ENCODE assay signal across 24 cellular contexts in genomic region chr12:109567296-109567695, GRCh38.
"Had no signal": no experiment of that assay in that cellular context is flagged by ENCODE, and none has a peak within 500 bp of the region (broad histone marks: within the 10 kb centered on the region; RNA-seq: fewer than 3 reads in every experiment).

No MANE protein-coding gene starts in this region.

- H3K4me3 ChIP-seq: hepatocyte, lower lobe of right lung, right atrium auricular region, skin epidermis, stomach, testis, thyroid gland, transverse colon, upper lobe of left lung, vagina had no signal

- ATAC-seq: left ventricle myocardium superior; lower lobe of right lung; naive thymus-derived CD8-positive, alpha-beta T cell; sciatic nerve; stimulated activated naive B cell treated with anti-CD40 and anti-IgM and Interleukin-4, amounts not matched to agents 10 μg/mL and 1 μg/mL and 100 μg/mL, for 72 hours; stimulated activated naive CD8-positive, alpha-beta T cell treated with anti-CD3 and anti-CD28 coated beads, Interleukin-15, Interleukin-2, amounts not matched to agents 100 U/mL and 50 U/mL, for 24 hours had no signal

- H3K27ac ChIP-seq: hepatocyte, lower lobe of right lung, parathyroid adenoma, right atrium auricular region, skin epidermis, stomach, testis, thyroid gland, transverse colon, upper lobe of left lung, vagina had no signal

- DNase-seq: islet precursor cell; left ventricle myocardium superior; lower lobe of right lung; mammary epithelial cell; mesenchymal stem cell; naive thymus-derived CD8-positive, alpha-beta T cell; nucleus accumbens; stimulated activated CD4-positive, alpha-beta T cell treated with anti-CD3 and anti-CD28 coated beads, Interleukin-12 subunit alpha, Interleukin-12 subunit beta, amount 100 ng/mL, for 4 hours; stimulated activated CD4-positive, alpha-beta T cell treated with anti-CD3 and anti-CD28 coated beads, Interleukin-15, amount 100 ng/mL, for 24 hours; stimulated activated CD4-positive, alpha-beta T cell treated with anti-CD3 and anti-CD28 coated beads, Interleukin-2, amount 100 ng/mL, for 24 hours; stimulated activated CD4-positive, alpha-beta T cell treated with anti-CD3 and anti-CD28 coated beads, Interleukin-4, amount 100 ng/mL, for 1 hour; stimulated activated naive B cell treated with anti-CD40 and anti-IgM and Interleukin-4, amounts not matched to agents 10 μg/mL and 1 μg/mL and 100 μg/mL, for 72 hours; stimulated activated naive CD8-positive, alpha-beta T cell treated with anti-CD3 and anti-CD28 coated beads, Interleukin-15, Interleukin-2, amounts not matched to agents 100 U/mL and 50 U/mL, for 24 hours; stomach; testis; thyroid gland; transverse colon; upper lobe of left lung had no signal

- H3K27me3 ChIP-seq: hepatocyte, right atrium auricular region, stomach, testis, thyroid gland, transverse colon, upper lobe of left lung, vagina had no signal

- H3K4me1 ChIP-seq: parathyroid adenoma had no signal

- H3K9me3 ChIP-seq: lower lobe of right lung, right atrium auricular region, stomach, testis, thyroid gland, transverse colon, vagina had no signal
